Comparison of ENCODE assay signal across 19 cellular contexts in the genomic region with DNA sequence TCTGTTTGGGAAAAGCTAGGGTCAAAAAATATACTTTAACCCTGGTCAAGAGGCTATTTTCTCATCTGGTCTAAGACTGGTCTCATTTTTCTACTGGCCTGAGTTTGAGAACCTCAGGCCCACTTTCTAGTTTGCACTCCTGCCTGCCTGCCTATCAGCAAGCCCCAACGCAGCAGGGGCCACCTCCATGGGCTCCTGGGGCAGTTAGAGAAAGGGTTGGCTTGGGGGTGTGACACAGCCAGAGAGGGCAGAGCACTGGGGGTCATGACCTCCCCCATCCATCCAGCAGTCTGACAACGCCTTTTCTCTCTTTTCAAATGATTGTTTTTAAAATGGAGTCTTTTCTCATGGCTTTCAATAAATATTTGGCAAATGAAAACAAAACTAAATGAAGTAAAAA.
"Had no signal": no experiment of that assay in that cellular context is flagged by ENCODE, and none has a peak within 500 bp of the region (broad histone marks: within the 10 kb centered on the region; RNA-seq: fewer than 3 reads in every experiment).

No MANE protein-coding gene starts in this region.

- H3K27ac ChIP-seq: epithelial cell of prostate, left lung, psoas muscle, skin epidermis, WERI-Rb-1 had no signal

- H3K4me3 ChIP-seq: left lung, psoas muscle, skin epidermis had no signal

- H3K9me3 Mint-ChIP-seq: activated CD4-positive, alpha-beta memory T cell treated with anti-CD3 and anti-CD28 coated beads for 36 hours; activated T-helper 1 cell treated with anti-CD3 and anti-CD28 coated beads, Interleukin-12 subunit alpha, Interleukin-12 subunit beta, Interleukin-2, Interleukin-4 antibody, amounts not matched to agents 30 ng/mL and 10 ng/mL and 1 ng/mL, durations not matched to agents 14 hours and 24 hours and 36 hours; dendritic cell treated with granulocyte-macrophage colony-stimulating factor and Interleukin-4, amounts not matched to agents 40 ng/mL and 50 ng/mL, for 4 days; stimulated activated naive CD8-positive, alpha-beta T cell treated with anti-CD3 and anti-CD28 coated beads, Interleukin-15, amount 100 ng/mL, for 72 hours; type B pancreatic cell had no signal

- H3K4me1 ChIP-seq: left lung, psoas muscle had no signal

- H3K9me3 ChIP-seq: left lung, psoas muscle had no signal

- H3K36me3 Mint-ChIP-seq: type B pancreatic cell had no signal

- H3K36me3 ChIP-seq: left lung, WERI-Rb-1 had no signal

- H3K4me1 Mint-ChIP-seq: activated CD4-positive, alpha-beta T cell treated with anti-CD3 and anti-CD28 coated beads for 36 hours; stimulated activated naive CD8-positive, alpha-beta T cell treated with anti-CD3 and anti-CD28 coated beads, Interleukin-15, amount 100 ng/mL, for 72 hours; T-helper 17 cell had no signal

- H3K27me3 Mint-ChIP-seq: activated CD4-positive, alpha-beta memory T cell treated with anti-CD3 and anti-CD28 coated beads for 36 hours; activated CD4-positive, alpha-beta T cell treated with anti-CD3 and anti-CD28 coated beads for 36 hours; activated naive CD8-positive, alpha-beta T cell; dendritic cell treated with granulocyte-macrophage colony-stimulating factor and Interleukin-4, amounts not matched to agents 40 ng/mL and 50 ng/mL, for 4 days; stimulated activated naive CD8-positive, alpha-beta T cell treated with anti-CD3 and anti-CD28 coated beads, Interleukin-15, amount 100 ng/mL, for 72 hours; T-helper 17 cell; type B pancreatic cell had no signal

- H3K4me3 Mint-ChIP-seq: activated CD4-positive, alpha-beta memory T cell treated with anti-CD3 and anti-CD28 coated beads for 36 hours; activated CD4-positive, alpha-beta T cell treated with anti-CD3 and anti-CD28 coated beads for 36 hours; activated naive CD8-positive, alpha-beta T cell; activated T-helper 1 cell treated with anti-CD3 and anti-CD28 coated beads, Interleukin-12 subunit alpha, Interleukin-12 subunit beta, Interleukin-2, Interleukin-4 antibody, amounts not matched to agents 30 ng/mL and 10 ng/mL and 1 ng/mL, durations not matched to agents 14 hours and 24 hours and 36 hours; dendritic cell treated with granulocyte-macrophage colony-stimulating factor and Interleukin-4, amounts not matched to agents 40 ng/mL and 50 ng/mL, for 4 days; stimulated activated naive CD8-positive, alpha-beta T cell treated with anti-CD3 and anti-CD28 coated beads, Interleukin-15, amount 100 ng/mL, for 72 hours; T-helper 17 cell had no signal

- H3K27me3 ChIP-seq: left lung had no signal

- DNase-seq: activated CD4-positive, alpha-beta memory T cell treated with anti-CD3 and anti-CD28 coated beads for 36 hours; activated CD4-positive, alpha-beta T cell treated with anti-CD3 and anti-CD28 coated beads for 36 hours; activated gamma-delta T cell treated with Interleukin-2 at 50 U/mL for 16 hours; activated T-cell treated with anti-CD3 and anti-CD28 coated beads for 4 hours; foreskin fibroblast; hippocampal formation; left lung; midbrain; psoas muscle; right cardiac atrium; stimulated activated naive CD8-positive, alpha-beta T cell treated with anti-CD3 and anti-CD28 coated beads, Interleukin-15, amount 100 ng/mL, for 72 hours; T-helper 17 cell; WERI-Rb-1 had no signal

- H3K27ac Mint-ChIP-seq: activated CD4-positive, alpha-beta memory T cell treated with anti-CD3 and anti-CD28 coated beads for 36 hours; activated CD4-positive, alpha-beta T cell treated with anti-CD3 and anti-CD28 coated beads for 36 hours; activated naive CD8-positive, alpha-beta T cell; activated T-helper 1 cell treated with anti-CD3 and anti-CD28 coated beads, Interleukin-12 subunit alpha, Interleukin-12 subunit beta, Interleukin-2, Interleukin-4 antibody, amounts not matched to agents 30 ng/mL and 10 ng/mL and 1 ng/mL, durations not matched to agents 14 hours and 24 hours and 36 hours; dendritic cell treated with granulocyte-macrophage colony-stimulating factor and Interleukin-4, amounts not matched to agents 40 ng/mL and 50 ng/mL, for 4 days; stimulated activated naive CD8-positive, alpha-beta T cell treated with anti-CD3 and anti-CD28 coated beads, Interleukin-15, amount 100 ng/mL, for 72 hours; T-helper 17 cell had no signal
